In the genomic region with DNA sequence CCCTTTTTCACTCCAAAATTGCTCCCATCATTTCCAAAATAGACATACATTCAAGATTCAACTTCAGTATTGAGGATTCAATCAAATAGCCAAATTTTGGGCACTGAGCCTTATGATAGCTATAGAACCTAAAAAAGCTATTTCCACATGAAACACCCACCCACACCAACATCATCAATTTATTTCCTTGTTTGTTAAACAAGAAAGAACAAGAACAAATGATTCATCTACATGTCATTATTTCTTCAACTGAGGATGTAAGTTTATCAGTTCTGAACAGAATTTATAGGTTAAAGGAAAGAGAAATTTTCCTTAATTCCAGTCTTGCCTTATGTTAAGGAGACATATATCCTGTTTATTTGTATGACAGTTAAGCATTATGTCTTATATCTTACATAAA, we compare ENCODE assay signal across 36 cellular contexts. TPM values are rescaled to one million over a fixed set of nuclear protein-coding genes. Genes with fewer than 3 reads are reported as not detected.
"Had no signal": no experiment of that assay in that cellular context is flagged by ENCODE, and none has a peak within 500 bp of the region (broad histone marks: within the 10 kb centered on the region; RNA-seq: fewer than 3 reads in every experiment).

No MANE protein-coding gene starts in this region.

- DNase-seq: activated B cell treated with CpG ODN at 0.5 μM for 24 hours; activated CD4-positive, alpha-beta memory T cell treated with anti-CD3 and anti-CD28 coated beads for 36 hours; activated CD4-positive, alpha-beta T cell treated with anti-CD3 and anti-CD28 coated beads for 4 hours; activated CD4-positive, alpha-beta T cell treated with anti-CD3 and anti-CD28 coated beads, Interleukin-2, amount 10 ng/mL, durations not matched to agents 24 days and 14 days; activated CD4-positive, alpha-beta T cell treated with anti-CD3 and anti-CD28 coated beads, Interleukin-2, amount 50 U/mL, for 1 hour; activated CD4-positive, alpha-beta T cell treated with anti-CD3 and anti-CD28 coated beads, Interleukin-2, amount 50 U/mL, for 4 hours; activated CD4-positive, CD25-positive, alpha-beta regulatory T cell treated with anti-CD3 and anti-CD28 coated beads, Interleukin-2, amount 50 U/mL, for 72 hours; activated CD8-positive, alpha-beta memory T cell treated with anti-CD3 and anti-CD28 coated beads, Interleukin-2, amount 50 U/mL, for 4 hours; activated CD8-positive, alpha-beta T cell treated with anti-CD3 and anti-CD28 coated beads for 36 hours; activated gamma-delta T cell; activated naive CD4-positive, alpha-beta T cell treated with anti-CD3 and anti-CD28 coated beads, Interleukin-2, amount 10 ng/mL, durations not matched to agents 7 days and 5 days; activated naive CD4-positive, alpha-beta T cell treated with Interleukin-2 at 50 U/mL for 16 hours; activated naive CD8-positive, alpha-beta T cell treated with anti-CD3 and anti-CD28 coated beads, Interleukin-2, amount 10 ng/mL, durations not matched to agents 7 days and 5 days; activated naive CD8-positive, alpha-beta T cell treated with anti-CD3 and anti-CD28 coated beads, Interleukin-2, amount 50 U/mL, for 24 hours; activated T-cell treated with anti-CD3 and anti-CD28 coated beads for 4 hours; activated T-cell treated with anti-CD3 and anti-CD28 coated beads, Interleukin-2, amount 50 U/mL, for 1 hour; activated T-cell treated with anti-CD3 and anti-CD28 coated beads, Interleukin-2, amount 50 U/mL, for 4 hours; activated T-cell treated with anti-CD3 and anti-CD28 coated beads, Interleukin-2, amount 50 U/mL, for 72 hours; amygdala; anterior cingulate cortex; central memory CD4-positive, alpha-beta T cell; T-helper 2 cell; T-helper 9 cell had no signal

- H3K27ac ChIP-seq: ascending aorta, VCaP had no signal

- H3K4me1 Mint-ChIP-seq: activated B cell treated with CpG ODN at 0.5 μM for 24 hours; activated CD4-positive, alpha-beta T cell treated with anti-CD3 and anti-CD28 coated beads, Interleukin-2, amount 10 ng/mL, durations not matched to agents 24 days and 14 days; activated naive CD4-positive, alpha-beta T cell treated with anti-CD3 and anti-CD28 coated beads, Interleukin-2, amount 10 ng/mL, durations not matched to agents 7 days and 5 days; activated naive CD4-positive, alpha-beta T cell treated with anti-CD3 and anti-CD28 coated beads, Interleukin-2, amount 50 U/mL, for 24 hours; activated naive CD8-positive, alpha-beta T cell treated with anti-CD3 and anti-CD28 coated beads, Interleukin-2, amount 10 ng/mL, durations not matched to agents 7 days and 5 days; activated naive CD8-positive, alpha-beta T cell treated with anti-CD3 and anti-CD28 coated beads, Interleukin-2, amount 50 U/mL, for 24 hours; activated T-helper 17 cell treated with anti-CD3 and anti-CD28 coated beads, Interleukin-2, amount 50 U/mL, for 72 hours; brain had no signal

- ATAC-seq: activated CD8-positive, alpha-beta T cell treated with anti-CD3 and anti-CD28 coated beads for 36 hours; activated naive CD8-positive, alpha-beta T cell treated with anti-CD3 and anti-CD28 coated beads, Interleukin-2, amount 50 U/mL, for 24 hours; activated T-cell treated with anti-CD3 and anti-CD28 coated beads, Interleukin-2, amount 50 U/mL, for 4 hours; activated T-cell treated with anti-CD3 and anti-CD28 coated beads, Interleukin-2, amount 50 U/mL, for 72 hours; activated T-helper 17 cell treated with anti-CD3 and anti-CD28 coated beads, Interleukin-2, amount 50 U/mL, for 72 hours had no signal

- H3K4me3 Mint-ChIP-seq: activated B cell treated with CpG ODN at 0.5 μM for 24 hours; activated CD4-positive, alpha-beta memory T cell treated with anti-CD3 and anti-CD28 coated beads for 36 hours; activated CD4-positive, alpha-beta T cell treated with anti-CD3 and anti-CD28 coated beads, Interleukin-2, amount 10 ng/mL, durations not matched to agents 24 days and 14 days; activated CD8-positive, alpha-beta T cell treated with anti-CD3 and anti-CD28 coated beads for 36 hours; activated naive CD4-positive, alpha-beta T cell treated with anti-CD3 and anti-CD28 coated beads, Interleukin-2, amount 10 ng/mL, durations not matched to agents 7 days and 5 days; activated naive CD4-positive, alpha-beta T cell treated with anti-CD3 and anti-CD28 coated beads, Interleukin-2, amount 50 U/mL, for 24 hours; activated naive CD8-positive, alpha-beta T cell; activated naive CD8-positive, alpha-beta T cell treated with anti-CD3 and anti-CD28 coated beads, Interleukin-2, amount 10 ng/mL, durations not matched to agents 7 days and 5 days; activated naive CD8-positive, alpha-beta T cell treated with anti-CD3 and anti-CD28 coated beads, Interleukin-2, amount 50 U/mL, for 24 hours; activated T-cell treated with anti-CD3 and anti-CD28 coated beads, Interleukin-2, amount 50 U/mL, for 4 hours; activated T-cell treated with anti-CD3 and anti-CD28 coated beads, Interleukin-2, amount 50 U/mL, for 72 hours; activated T-helper 1 cell treated with anti-CD3 and anti-CD28 coated beads, Interleukin-12 subunit alpha, Interleukin-12 subunit beta, Interleukin-2, Interleukin-4 antibody, amounts not matched to agents 30 ng/mL and 10 ng/mL and 1 ng/mL, durations not matched to agents 14 hours and 24 hours and 36 hours; activated T-helper 17 cell treated with anti-CD3 and anti-CD28 coated beads, Interleukin-2, amount 50 U/mL, for 72 hours; brain; T-helper 1 cell treated with Interleukin-12 subunit alpha and Interleukin-12 subunit beta and Interleukin-4 antibody, amounts not matched to agents 30 μg/mL and 1 μg/mL, for 36 hours; T-helper 2 cell treated with Interferon-gamma antibody and Interleukin-4, amounts not matched to agents 5 μg/mL and 100 μg/mL, for 36 hours had no signal

- H3K9me3 ChIP-seq: ascending aorta had no signal

- H3K36me3 ChIP-seq: ascending aorta had no signal

- H3K36me3 Mint-ChIP-seq: activated CD4-positive, alpha-beta memory T cell treated with anti-CD3 and anti-CD28 coated beads for 36 hours; activated naive CD4-positive, alpha-beta T cell treated with anti-CD3 and anti-CD28 coated beads, Interleukin-2, amount 10 ng/mL, durations not matched to agents 7 days and 5 days; activated naive CD4-positive, alpha-beta T cell treated with anti-CD3 and anti-CD28 coated beads, Interleukin-2, amount 50 U/mL, for 24 hours; activated naive CD8-positive, alpha-beta T cell; activated naive CD8-positive, alpha-beta T cell treated with anti-CD3 and anti-CD28 coated beads, Interleukin-2, amount 10 ng/mL, durations not matched to agents 7 days and 5 days; brain had no signal

- H3K4me1 ChIP-seq: ascending aorta had no signal

- H3K27me3 Mint-ChIP-seq: activated B cell treated with CpG ODN at 0.5 μM for 24 hours; activated CD4-positive, alpha-beta memory T cell treated with anti-CD3 and anti-CD28 coated beads for 36 hours; activated CD4-positive, alpha-beta T cell treated with anti-CD3 and anti-CD28 coated beads, Interleukin-2, amount 10 ng/mL, durations not matched to agents 24 days and 14 days; activated CD8-positive, alpha-beta T cell treated with anti-CD3 and anti-CD28 coated beads for 36 hours; activated naive CD4-positive, alpha-beta T cell treated with anti-CD3 and anti-CD28 coated beads, Interleukin-2, amount 10 ng/mL, durations not matched to agents 7 days and 5 days; activated naive CD8-positive, alpha-beta T cell treated with anti-CD3 and anti-CD28 coated beads, Interleukin-2, amount 10 ng/mL, durations not matched to agents 7 days and 5 days; activated naive CD8-positive, alpha-beta T cell treated with anti-CD3 and anti-CD28 coated beads, Interleukin-2, amount 50 U/mL, for 24 hours; brain had no signal

- H3K27me3 ChIP-seq: ascending aorta had no signal

- H3K9me3 Mint-ChIP-seq: activated B cell treated with CpG ODN at 0.5 μM for 24 hours; activated CD4-positive, alpha-beta memory T cell treated with anti-CD3 and anti-CD28 coated beads for 36 hours; activated CD4-positive, alpha-beta T cell treated with anti-CD3 and anti-CD28 coated beads, Interleukin-2, amount 10 ng/mL, durations not matched to agents 24 days and 14 days; activated CD8-positive, alpha-beta T cell treated with anti-CD3 and anti-CD28 coated beads for 36 hours; activated naive CD4-positive, alpha-beta T cell treated with anti-CD3 and anti-CD28 coated beads, Interleukin-2, amount 10 ng/mL, durations not matched to agents 7 days and 5 days; activated naive CD4-positive, alpha-beta T cell treated with anti-CD3 and anti-CD28 coated beads, Interleukin-2, amount 50 U/mL, for 24 hours; activated naive CD8-positive, alpha-beta T cell treated with anti-CD3 and anti-CD28 coated beads, Interleukin-2, amount 10 ng/mL, durations not matched to agents 7 days and 5 days; activated naive CD8-positive, alpha-beta T cell treated with anti-CD3 and anti-CD28 coated beads, Interleukin-2, amount 50 U/mL, for 24 hours; activated T-cell treated with anti-CD3 and anti-CD28 coated beads, Interleukin-2, amount 50 U/mL, for 4 hours; activated T-cell treated with anti-CD3 and anti-CD28 coated beads, Interleukin-2, amount 50 U/mL, for 72 hours; activated T-helper 1 cell treated with anti-CD3 and anti-CD28 coated beads, Interleukin-12 subunit alpha, Interleukin-12 subunit beta, Interleukin-2, Interleukin-4 antibody, amounts not matched to agents 30 ng/mL and 10 ng/mL and 1 ng/mL, durations not matched to agents 14 hours and 24 hours and 36 hours; activated T-helper 17 cell treated with anti-CD3 and anti-CD28 coated beads, Interleukin-2, amount 50 U/mL, for 72 hours; T-helper 1 cell treated with Interleukin-12 subunit alpha and Interleukin-12 subunit beta and Interleukin-4 antibody, amounts not matched to agents 30 μg/mL and 1 μg/mL, for 36 hours; T-helper 2 cell treated with Interferon-gamma antibody and Interleukin-4, amounts not matched to agents 5 μg/mL and 100 μg/mL, for 36 hours had no signal

- H3K4me3 ChIP-seq: ascending aorta had no signal

- H3K27ac Mint-ChIP-seq: activated B cell treated with CpG ODN at 0.5 μM for 24 hours; activated CD4-positive, alpha-beta memory T cell treated with anti-CD3 and anti-CD28 coated beads for 36 hours; activated CD4-positive, alpha-beta T cell treated with anti-CD3 and anti-CD28 coated beads, Interleukin-2, amount 10 ng/mL, durations not matched to agents 24 days and 14 days; activated CD8-positive, alpha-beta T cell treated with anti-CD3 and anti-CD28 coated beads for 36 hours; activated naive CD4-positive, alpha-beta T cell treated with anti-CD3 and anti-CD28 coated beads, Interleukin-2, amount 10 ng/mL, durations not matched to agents 7 days and 5 days; activated naive CD4-positive, alpha-beta T cell treated with anti-CD3 and anti-CD28 coated beads, Interleukin-2, amount 50 U/mL, for 24 hours; activated naive CD8-positive, alpha-beta T cell; activated naive CD8-positive, alpha-beta T cell treated with anti-CD3 and anti-CD28 coated beads, Interleukin-2, amount 10 ng/mL, durations not matched to agents 7 days and 5 days; activated naive CD8-positive, alpha-beta T cell treated with anti-CD3 and anti-CD28 coated beads, Interleukin-2, amount 50 U/mL, for 24 hours; activated T-cell treated with anti-CD3 and anti-CD28 coated beads, Interleukin-2, amount 50 U/mL, for 72 hours; activated T-helper 1 cell treated with anti-CD3 and anti-CD28 coated beads, Interleukin-12 subunit alpha, Interleukin-12 subunit beta, Interleukin-2, Interleukin-4 antibody, amounts not matched to agents 30 ng/mL and 10 ng/mL and 1 ng/mL, durations not matched to agents 14 hours and 24 hours and 36 hours; activated T-helper 17 cell treated with anti-CD3 and anti-CD28 coated beads, Interleukin-2, amount 50 U/mL, for 72 hours; brain; T-helper 1 cell treated with Interleukin-12 subunit alpha and Interleukin-12 subunit beta and Interleukin-4 antibody, amounts not matched to agents 30 μg/mL and 1 μg/mL, for 36 hours; T-helper 2 cell treated with Interferon-gamma antibody and Interleukin-4, amounts not matched to agents 5 μg/mL and 100 μg/mL, for 36 hours had no signal

RNA-seq across cellular contexts. Expression of a gene that starts 32.2 kb away (rescaled TPM):
- total RNA-seq: activated B cell treated with CpG ODN at 0.5 μM for 24 hours; activated CD4-positive, alpha-beta memory T cell treated with anti-CD3 and anti-CD28 coated beads for 36 hours; activated CD4-positive, alpha-beta T cell treated with anti-CD3 and anti-CD28 coated beads, Interleukin-2, amount 10 ng/mL, durations not matched to agents 24 days and 14 days; activated CD8-positive, alpha-beta memory T cell treated with anti-CD3 and anti-CD28 coated beads for 36 hours; activated CD8-positive, alpha-beta T cell treated with anti-CD3 and anti-CD28 coated beads for 36 hours; activated naive CD8-positive, alpha-beta T cell treated with anti-CD3 and anti-CD28 coated beads, Interleukin-2, amount 10 ng/mL, durations not matched to agents 7 days and 5 days; activated T-cell treated with anti-CD3 and anti-CD28 coated beads, Interleukin-2, amount 50 U/mL, for 4 hours; activated T-cell treated with anti-CD3 and anti-CD28 coated beads, Interleukin-2, amount 50 U/mL, for 72 hours; activated T-helper 1 cell treated with anti-CD3 and anti-CD28 coated beads, Interleukin-12 subunit alpha, Interleukin-12 subunit beta, Interleukin-2, Interleukin-4 antibody, amounts not matched to agents 30 ng/mL and 10 ng/mL and 1 ng/mL, durations not matched to agents 14 hours and 24 hours and 36 hours; activated T-helper 17 cell treated with anti-CD3 and anti-CD28 coated beads, Interleukin-2, amount 50 U/mL, for 72 hours; ascending aorta; cardiac septum; cerebellum had no signal
- polyA plus RNA-seq: adipose tissue had no signal

RNA-seq across cellular contexts. Expression of a gene that starts 53.3 kb away (rescaled TPM):
- total RNA-seq: activated CD4-positive, alpha-beta memory T cell treated with anti-CD3 and anti-CD28 coated beads for 36 hours; activated CD4-positive, alpha-beta T cell treated with anti-CD3 and anti-CD28 coated beads, Interleukin-2, amount 10 ng/mL, durations not matched to agents 24 days and 14 days; activated naive CD8-positive, alpha-beta T cell treated with anti-CD3 and anti-CD28 coated beads, Interleukin-2, amount 10 ng/mL, durations not matched to agents 7 days and 5 days; activated T-helper 1 cell treated with anti-CD3 and anti-CD28 coated beads, Interleukin-12 subunit alpha, Interleukin-12 subunit beta, Interleukin-2, Interleukin-4 antibody, amounts not matched to agents 30 ng/mL and 10 ng/mL and 1 ng/mL, durations not matched to agents 14 hours and 24 hours and 36 hours; activated T-helper 17 cell treated with anti-CD3 and anti-CD28 coated beads, Interleukin-2, amount 50 U/mL, for 72 hours; ascending aorta; cardiac septum had no signal
- polyA plus RNA-seq: adipose tissue had no signal
